Comparison of ENCODE assay signal across 1 cellular context in genomic region chr2:20097889-20098714, GRCh38.
TF ChIP-seq lines count a peak whose summit lies in the region.

No MANE protein-coding gene starts in this region.

TF ChIP-seq in HepG2, 621 proteins besides CTCF, POLR2A, EP300 and RAD21 (continued from another document and continues in another):
- TF ChIP-seq ZNF101 (CRISPR knock-in tag; IDR thresholded peaks at IDR 0.05; ENCODE audit: borderline replicate concordance, low read depth) (no peak), FUBP1 (CRISPR knock-in tag; IDR thresholded peaks at IDR 0.05; ENCODE audit: borderline replicate concordance) (0 out of 2 replicates have a peak, but pooled peaks have one; percentile 27), XRCC5 (optimal IDR thresholded peaks at IDR 0.05; ENCODE audit: low read length) (peak; percentile 93), TBL1XR1 (IDR thresholded peaks at IDR 0.05; ENCODE audit: borderline replicate concordance, low read length, partially characterized antibody) (no peak), RFX5 (IDR thresholded peaks at IDR 0.05; ENCODE audit: low read depth, low read length) (no peak), ZNF296 (CRISPR knock-in tag; conservative IDR thresholded peaks at IDR 0.05) (no peak), KDM4B (CRISPR knock-in tag; IDR thresholded peaks at IDR 0.05) (peak; percentile 62; the same call in 1 of the 2 replicates), RORA (CRISPR knock-in tag; IDR thresholded peaks at IDR 0.05) (no peak), ZNF430 (CRISPR knock-in tag; IDR thresholded peaks at IDR 0.05) (no peak), ATF3 (CRISPR knock-in tag; IDR thresholded peaks at IDR 0.05) (no peak), ZNF20 (CRISPR knock-in tag; IDR thresholded peaks at IDR 0.05) (no peak), ZNF124 (CRISPR knock-in tag; IDR thresholded peaks at IDR 0.05) (peak; percentile 72; the same call in 1 of the 2 replicates), SP140L (CRISPR knock-in tag; IDR thresholded peaks at IDR 0.05; ENCODE audit: borderline replicate concordance) (peak; percentile 78; the same call in 1 of the 2 replicates), ZNF180 (CRISPR knock-in tag; IDR thresholded peaks at IDR 0.05; ENCODE audit: borderline replicate concordance, low read depth) (no peak), NCOA1 (CRISPR knock-in tag; IDR thresholded peaks at IDR 0.05) (no peak), GTF3A (CRISPR knock-in tag; conservative IDR thresholded peaks at IDR 0.05) (no peak), SP1 (IDR thresholded peaks at IDR 0.05) (no peak), SP1 (CRISPR knock-in tag; IDR thresholded peaks at IDR 0.05) (0 out of 2 replicates have a peak, but pooled peaks have one; percentile 37), ZNF451 (CRISPR knock-in tag; IDR thresholded peaks at IDR 0.05) (no peak), MTA1 (CRISPR knock-in tag; IDR thresholded peaks at IDR 0.05; ENCODE audit: borderline replicate concordance) (no peak), IRF2 (CRISPR knock-in tag; IDR thresholded peaks at IDR 0.05) (peak; percentile 64; the same call in 1 of the 2 replicates), NFE2L1 (CRISPR knock-in tag; IDR thresholded peaks at IDR 0.05; ENCODE audit: borderline replicate concordance) (no peak), TFDP2 (CRISPR knock-in tag; IDR thresholded peaks at IDR 0.05) (no peak), ZNF552 (CRISPR knock-in tag; IDR thresholded peaks at IDR 0.05; ENCODE audit: borderline replicate concordance) (no peak), HNF4G (IDR thresholded peaks at IDR 0.05; ENCODE audit: borderline replicate concordance, low read depth, low read length) (no peak), HNF4G (CRISPR knock-in tag; IDR thresholded peaks at IDR 0.05; ENCODE audit: borderline replicate concordance, low read depth) (no peak), ZNF879 (CRISPR knock-in tag; IDR thresholded peaks at IDR 0.05) (no peak), MBNL3 (CRISPR knock-in tag; conservative IDR thresholded peaks at IDR 0.05) (no peak), ZNF263 (CRISPR knock-in tag; IDR thresholded peaks at IDR 0.05) (no peak), NCOR1 (IDR thresholded peaks at IDR 0.05; ENCODE audit: borderline replicate concordance, low read length) (no peak), ZNF121 (CRISPR knock-in tag; IDR thresholded peaks at IDR 0.05) (no peak), CCDC6 (CRISPR knock-in tag; IDR thresholded peaks at IDR 0.05) (no peak), AKNA (CRISPR knock-in tag; IDR thresholded peaks at IDR 0.05; ENCODE audit: borderline replicate concordance) (no peak), BORCS8-MEF2B (CRISPR knock-in tag; IDR thresholded peaks at IDR 0.05) (peak; percentile 83), MAX (IDR thresholded peaks at IDR 0.05) (peak; percentile 25; the same call in 1 of the 2 replicates), THYN1 (CRISPR knock-in tag; IDR thresholded peaks at IDR 0.05; ENCODE audit: borderline replicate concordance, low read depth) (peak; percentile 36; the same call in 1 of the 2 replicates), ZNF883 (CRISPR knock-in tag; IDR thresholded peaks at IDR 0.05; ENCODE audit: not compliant biosample characterization) (no peak), ZNF234 (CRISPR knock-in tag; conservative IDR thresholded peaks at IDR 0.05) (no peak), FLYWCH1 (CRISPR knock-in tag; IDR thresholded peaks at IDR 0.05) (no peak), ZNF337 (CRISPR knock-in tag; IDR thresholded peaks at IDR 0.05; ENCODE audit: borderline replicate concordance, low read depth) (no peak)
- TF ChIP-seq, protein P1, sequence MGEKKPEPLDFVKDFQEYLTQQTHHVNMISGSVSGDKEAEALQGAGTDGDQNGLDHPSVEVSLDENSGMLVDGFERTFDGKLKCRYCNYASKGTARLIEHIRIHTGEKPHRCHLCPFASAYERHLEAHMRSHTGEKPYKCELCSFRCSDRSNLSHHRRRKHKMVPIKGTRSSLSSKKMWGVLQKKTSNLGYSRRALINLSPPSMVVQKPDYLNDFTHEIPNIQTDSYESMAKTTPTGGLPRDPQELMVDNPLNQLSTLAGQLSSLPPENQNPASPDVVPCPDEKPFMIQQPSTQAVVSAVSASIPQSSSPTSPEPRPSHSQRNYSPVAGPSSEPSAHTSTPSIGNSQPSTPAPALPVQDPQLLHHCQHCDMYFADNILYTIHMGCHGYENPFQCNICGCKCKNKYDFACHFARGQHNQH (CRISPR knock-in tag; IDR thresholded peaks at IDR 0.05), result 0 out of 2 replicates have a peak, but pooled peaks have one; percentile 73
- TF ChIP-seq, protein P2, sequence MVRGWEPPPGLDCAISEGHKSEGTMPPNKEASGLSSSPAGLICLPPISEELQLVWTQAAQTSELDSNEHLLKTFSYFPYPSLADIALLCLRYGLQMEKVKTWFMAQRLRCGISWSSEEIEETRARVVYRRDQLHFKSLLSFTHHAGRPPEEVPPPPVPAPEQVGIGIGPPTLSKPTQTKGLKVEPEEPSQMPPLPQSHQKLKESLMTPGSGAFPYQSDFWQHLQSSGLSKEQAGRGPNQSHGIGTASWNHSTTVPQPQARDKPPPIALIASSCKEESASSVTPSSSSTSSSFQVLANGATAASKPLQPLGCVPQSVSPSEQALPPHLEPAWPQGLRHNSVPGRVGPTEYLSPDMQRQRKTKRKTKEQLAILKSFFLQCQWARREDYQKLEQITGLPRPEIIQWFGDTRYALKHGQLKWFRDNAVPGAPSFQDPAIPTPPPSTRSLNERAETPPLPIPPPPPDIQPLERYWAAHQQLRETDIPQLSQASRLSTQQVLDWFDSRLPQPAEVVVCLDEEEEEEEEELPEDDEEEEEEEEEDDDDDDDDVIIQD (CRISPR knock-in tag; IDR thresholded peaks at IDR 0.05; ENCODE audit: low read depth), result 0 out of 2 replicates have a peak, but pooled peaks have one; percentile 34
- TF ChIP-seq, protein P3, sequence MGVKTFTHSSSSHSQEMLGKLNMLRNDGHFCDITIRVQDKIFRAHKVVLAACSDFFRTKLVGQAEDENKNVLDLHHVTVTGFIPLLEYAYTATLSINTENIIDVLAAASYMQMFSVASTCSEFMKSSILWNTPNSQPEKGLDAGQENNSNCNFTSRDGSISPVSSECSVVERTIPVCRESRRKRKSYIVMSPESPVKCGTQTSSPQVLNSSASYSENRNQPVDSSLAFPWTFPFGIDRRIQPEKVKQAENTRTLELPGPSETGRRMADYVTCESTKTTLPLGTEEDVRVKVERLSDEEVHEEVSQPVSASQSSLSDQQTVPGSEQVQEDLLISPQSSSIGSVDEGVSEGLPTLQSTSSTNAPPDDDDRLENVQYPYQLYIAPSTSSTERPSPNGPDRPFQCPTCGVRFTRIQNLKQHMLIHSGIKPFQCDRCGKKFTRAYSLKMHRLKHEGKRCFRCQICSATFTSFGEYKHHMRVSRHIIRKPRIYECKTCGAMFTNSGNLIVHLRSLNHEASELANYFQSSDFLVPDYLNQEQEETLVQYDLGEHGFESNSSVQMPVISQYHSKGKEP (CRISPR knock-in tag; IDR thresholded peaks at IDR 0.05), result no peak
- TF ChIP-seq, protein P4, sequence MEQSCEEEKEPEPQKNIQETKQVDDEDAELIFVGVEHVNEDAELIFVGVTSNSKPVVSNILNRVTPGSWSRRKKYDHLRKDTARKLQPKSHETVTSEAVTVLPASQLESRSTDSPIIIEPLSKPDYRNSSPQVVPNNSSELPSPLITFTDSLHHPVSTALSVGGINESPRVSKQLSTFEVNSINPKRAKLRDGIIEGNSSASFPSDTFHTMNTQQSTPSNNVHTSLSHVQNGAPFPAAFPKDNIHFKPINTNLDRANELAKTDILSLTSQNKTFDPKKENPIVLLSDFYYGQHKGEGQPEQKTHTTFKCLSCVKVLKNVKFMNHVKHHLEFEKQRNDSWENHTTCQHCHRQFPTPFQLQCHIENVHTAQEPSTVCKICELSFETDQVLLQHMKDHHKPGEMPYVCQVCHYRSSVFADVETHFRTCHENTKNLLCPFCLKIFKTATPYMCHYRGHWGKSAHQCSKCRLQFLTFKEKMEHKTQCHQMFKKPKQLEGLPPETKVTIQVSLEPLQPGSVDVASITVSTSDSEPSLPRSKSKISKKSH (CRISPR knock-in tag; IDR thresholded peaks at IDR 0.05; ENCODE audit: borderline replicate concordance), result peak; percentile 34; the same call in 1 of the 2 replicates
- TF ChIP-seq, protein P5, sequence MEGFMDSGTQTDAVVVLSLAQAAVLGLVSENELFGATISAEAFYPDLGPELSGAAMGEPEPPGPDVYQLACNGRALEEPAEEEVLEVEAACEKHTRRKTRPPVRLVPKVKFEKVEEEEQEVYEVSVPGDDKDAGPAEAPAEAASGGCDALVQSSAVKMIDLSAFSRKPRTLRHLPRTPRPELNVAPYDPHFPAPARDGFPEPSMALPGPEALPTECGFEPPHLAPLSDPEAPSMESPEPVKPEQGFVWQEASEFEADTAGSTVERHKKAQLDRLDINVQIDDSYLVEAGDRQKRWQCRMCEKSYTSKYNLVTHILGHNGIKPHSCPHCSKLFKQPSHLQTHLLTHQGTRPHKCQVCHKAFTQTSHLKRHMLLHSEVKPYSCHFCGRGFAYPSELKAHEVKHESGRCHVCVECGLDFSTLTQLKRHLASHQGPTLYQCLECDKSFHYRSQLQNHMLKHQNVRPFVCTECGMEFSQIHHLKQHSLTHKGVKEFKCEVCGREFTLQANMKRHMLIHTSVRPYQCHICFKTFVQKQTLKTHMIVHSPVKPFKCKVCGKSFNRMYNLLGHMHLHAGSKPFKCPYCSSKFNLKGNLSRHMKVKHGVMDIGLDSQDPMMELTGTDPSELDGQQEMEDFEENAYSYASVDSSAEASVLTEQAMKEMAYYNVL (CRISPR knock-in tag; IDR thresholded peaks at IDR 0.05; ENCODE audit: borderline replicate concordance), result no peak
- TF ChIP-seq, protein P6, sequence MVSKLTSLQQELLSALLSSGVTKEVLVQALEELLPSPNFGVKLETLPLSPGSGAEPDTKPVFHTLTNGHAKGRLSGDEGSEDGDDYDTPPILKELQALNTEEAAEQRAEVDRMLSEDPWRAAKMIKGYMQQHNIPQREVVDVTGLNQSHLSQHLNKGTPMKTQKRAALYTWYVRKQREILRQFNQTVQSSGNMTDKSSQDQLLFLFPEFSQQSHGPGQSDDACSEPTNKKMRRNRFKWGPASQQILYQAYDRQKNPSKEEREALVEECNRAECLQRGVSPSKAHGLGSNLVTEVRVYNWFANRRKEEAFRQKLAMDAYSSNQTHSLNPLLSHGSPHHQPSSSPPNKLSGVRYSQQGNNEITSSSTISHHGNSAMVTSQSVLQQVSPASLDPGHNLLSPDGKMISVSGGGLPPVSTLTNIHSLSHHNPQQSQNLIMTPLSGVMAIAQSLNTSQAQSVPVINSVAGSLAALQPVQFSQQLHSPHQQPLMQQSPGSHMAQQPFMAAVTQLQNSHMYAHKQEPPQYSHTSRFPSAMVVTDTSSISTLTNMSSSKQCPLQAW (CRISPR knock-in tag; IDR thresholded peaks at IDR 0.05), result peak; percentile 63; the same call in 1 of the 2 replicates
